Comparison of ENCODE assay signal across 1 cellular context in the genomic region with DNA sequence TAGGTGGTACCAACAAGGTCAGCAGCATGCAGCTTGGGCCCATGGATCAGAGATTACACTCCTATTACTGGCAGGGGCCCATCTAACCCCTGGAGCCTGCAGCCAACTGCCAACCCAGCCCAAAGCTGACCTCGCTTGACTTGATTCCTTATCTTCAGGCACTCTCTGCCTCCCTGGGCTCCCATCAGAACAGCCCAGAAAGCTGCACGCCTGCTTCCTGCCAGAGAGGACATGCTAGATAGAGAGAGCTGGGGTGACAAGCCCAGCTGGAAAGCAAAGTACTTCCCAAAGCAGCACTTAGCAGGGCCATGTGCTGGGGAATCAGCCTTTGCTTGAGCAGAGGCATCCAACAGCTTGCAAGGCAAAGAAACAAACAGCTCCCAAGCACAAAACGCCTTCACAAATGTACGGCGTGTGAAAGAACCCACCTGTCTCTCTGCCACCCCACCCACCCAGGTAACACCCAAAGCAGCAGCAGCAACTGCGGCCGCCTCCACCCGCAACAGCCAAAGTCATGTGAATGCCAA.
TF ChIP-seq lines count a peak whose summit lies in the region.

No MANE protein-coding gene starts in this region.

TF ChIP-seq in GM12878, 131 proteins besides CTCF, POLR2A, EP300 and RAD21 (continued from another document):
- TF ChIP-seq, protein P1, sequence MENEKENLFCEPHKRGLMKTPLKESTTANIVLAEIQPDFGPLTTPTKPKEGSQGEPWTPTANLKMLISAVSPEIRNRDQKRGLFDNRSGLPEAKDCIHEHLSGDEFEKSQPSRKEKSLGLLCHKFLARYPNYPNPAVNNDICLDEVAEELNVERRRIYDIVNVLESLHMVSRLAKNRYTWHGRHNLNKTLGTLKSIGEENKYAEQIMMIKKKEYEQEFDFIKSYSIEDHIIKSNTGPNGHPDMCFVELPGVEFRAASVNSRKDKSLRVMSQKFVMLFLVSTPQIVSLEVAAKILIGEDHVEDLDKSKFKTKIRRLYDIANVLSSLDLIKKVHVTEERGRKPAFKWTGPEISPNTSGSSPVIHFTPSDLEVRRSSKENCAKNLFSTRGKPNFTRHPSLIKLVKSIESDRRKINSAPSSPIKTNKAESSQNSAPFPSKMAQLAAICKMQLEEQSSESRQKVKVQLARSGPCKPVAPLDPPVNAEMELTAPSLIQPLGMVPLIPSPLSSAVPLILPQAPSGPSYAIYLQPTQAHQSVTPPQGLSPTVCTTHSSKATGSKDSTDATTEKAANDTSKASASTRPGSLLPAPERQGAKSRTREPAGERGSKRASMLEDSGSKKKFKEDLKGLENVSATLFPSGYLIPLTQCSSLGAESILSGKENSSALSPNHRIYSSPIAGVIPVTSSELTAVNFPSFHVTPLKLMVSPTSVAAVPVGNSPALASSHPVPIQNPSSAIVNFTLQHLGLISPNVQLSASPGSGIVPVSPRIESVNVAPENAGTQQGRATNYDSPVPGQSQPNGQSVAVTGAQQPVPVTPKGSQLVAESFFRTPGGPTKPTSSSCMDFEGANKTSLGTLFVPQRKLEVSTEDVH (IDR thresholded peaks at IDR 0.05; ENCODE audit: low read depth, partially characterized antibody): no peak
- TF ChIP-seq, protein P2, sequence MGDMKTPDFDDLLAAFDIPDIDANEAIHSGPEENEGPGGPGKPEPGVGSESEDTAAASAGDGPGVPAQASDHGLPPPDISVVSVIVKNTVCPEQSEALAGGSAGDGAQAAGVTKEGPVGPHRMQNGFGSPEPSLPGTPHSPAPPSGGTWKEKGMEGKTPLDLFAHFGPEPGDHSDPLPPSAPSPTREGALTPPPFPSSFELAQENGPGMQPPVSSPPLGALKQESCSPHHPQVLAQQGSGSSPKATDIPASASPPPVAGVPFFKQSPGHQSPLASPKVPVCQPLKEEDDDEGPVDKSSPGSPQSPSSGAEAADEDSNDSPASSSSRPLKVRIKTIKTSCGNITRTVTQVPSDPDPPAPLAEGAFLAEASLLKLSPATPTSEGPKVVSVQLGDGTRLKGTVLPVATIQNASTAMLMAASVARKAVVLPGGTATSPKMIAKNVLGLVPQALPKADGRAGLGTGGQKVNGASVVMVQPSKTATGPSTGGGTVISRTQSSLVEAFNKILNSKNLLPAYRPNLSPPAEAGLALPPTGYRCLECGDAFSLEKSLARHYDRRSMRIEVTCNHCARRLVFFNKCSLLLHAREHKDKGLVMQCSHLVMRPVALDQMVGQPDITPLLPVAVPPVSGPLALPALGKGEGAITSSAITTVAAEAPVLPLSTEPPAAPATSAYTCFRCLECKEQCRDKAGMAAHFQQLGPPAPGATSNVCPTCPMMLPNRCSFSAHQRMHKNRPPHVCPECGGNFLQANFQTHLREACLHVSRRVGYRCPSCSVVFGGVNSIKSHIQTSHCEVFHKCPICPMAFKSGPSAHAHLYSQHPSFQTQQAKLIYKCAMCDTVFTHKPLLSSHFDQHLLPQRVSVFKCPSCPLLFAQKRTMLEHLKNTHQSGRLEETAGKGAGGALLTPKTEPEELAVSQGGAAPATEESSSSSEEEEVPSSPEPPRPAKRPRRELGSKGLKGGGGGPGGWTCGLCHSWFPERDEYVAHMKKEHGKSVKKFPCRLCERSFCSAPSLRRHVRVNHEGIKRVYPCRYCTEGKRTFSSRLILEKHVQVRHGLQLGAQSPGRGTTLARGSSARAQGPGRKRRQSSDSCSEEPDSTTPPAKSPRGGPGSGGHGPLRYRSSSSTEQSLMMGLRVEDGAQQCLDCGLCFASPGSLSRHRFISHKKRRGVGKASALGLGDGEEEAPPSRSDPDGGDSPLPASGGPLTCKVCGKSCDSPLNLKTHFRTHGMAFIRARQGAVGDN (IDR thresholded peaks at IDR 0.05): no peak
